In genomic region chr18:69649678-69650077, GRCh38 we compare ENCODE assay signal across 29 cellular contexts.
"Had no signal": no experiment of that assay in that cellular context is flagged by ENCODE, and none has a peak within 500 bp of the region (broad histone marks: within the 10 kb centered on the region; RNA-seq: fewer than 3 reads in every experiment).

No MANE protein-coding gene starts in this region.

- H3K4me3 ChIP-seq: colonic mucosa, coronary artery, dorsolateral prefrontal cortex, esophagus muscularis mucosa, esophagus squamous epithelium, gastrocnemius medialis, gastroesophageal sphincter, heart left ventricle, heart right ventricle, hepatocyte had no signal

- H2AFZ ChIP-seq: hepatocyte had no signal

- H3K27ac ChIP-seq: colonic mucosa, coronary artery, dorsolateral prefrontal cortex, epithelial cell of prostate, esophagus muscularis mucosa, esophagus squamous epithelium, foreskin keratinocyte, gastrocnemius medialis, gastroesophageal sphincter, heart left ventricle, heart right ventricle, hepatocyte had no signal

- H3K79me2 ChIP-seq: hepatocyte had no signal

- H3K27me3 ChIP-seq: colonic mucosa, dorsolateral prefrontal cortex, esophagus muscularis mucosa, esophagus squamous epithelium, foreskin keratinocyte, gastrocnemius medialis, gastroesophageal sphincter, heart left ventricle, heart right ventricle, hepatocyte had no signal

- ATAC-seq: effector memory CD8-positive, alpha-beta T cell; esophagus mucosa; foreskin keratinocyte; gastrocnemius medialis; gastroesophageal sphincter; heart left ventricle; heart right ventricle had no signal

- H3K9me3 ChIP-seq: colonic mucosa, esophagus squamous epithelium, gastrocnemius medialis, gastroesophageal sphincter, heart left ventricle had no signal

- H3K4me1 ChIP-seq: colonic mucosa, esophagus muscularis mucosa, esophagus squamous epithelium, foreskin keratinocyte, gastrocnemius medialis, gastroesophageal sphincter, heart left ventricle, heart right ventricle had no signal

- H3K36me3 ChIP-seq: colonic mucosa, esophagus muscularis mucosa, esophagus squamous epithelium, gastrocnemius medialis, gastroesophageal sphincter, heart left ventricle, heart right ventricle had no signal

- DNase-seq: colonic mucosa; cortex of kidney; dermis blood vessel endothelial cell; dorsolateral prefrontal cortex; effector CD4-positive, alpha-beta T cell; effector CD8-positive, alpha-beta T cell; effector memory CD4-positive, alpha-beta T cell; effector memory CD8-positive, alpha-beta T cell; endodermal cell; erythroblast; esophagus squamous epithelium; foreskin fibroblast; foreskin keratinocyte; foreskin melanocyte; gastrocnemius medialis; glutamatergic neuron; head of caudate nucleus; heart left ventricle; heart right ventricle had no signal

- FAIRE-seq: colon, endometrium, endothelial cell of umbilical vein, frontal cortex had no signal

- H3K4me2 ChIP-seq: hepatocyte had no signal
